1 cellular context compared by ENCODE assay signal in the genomic region with DNA sequence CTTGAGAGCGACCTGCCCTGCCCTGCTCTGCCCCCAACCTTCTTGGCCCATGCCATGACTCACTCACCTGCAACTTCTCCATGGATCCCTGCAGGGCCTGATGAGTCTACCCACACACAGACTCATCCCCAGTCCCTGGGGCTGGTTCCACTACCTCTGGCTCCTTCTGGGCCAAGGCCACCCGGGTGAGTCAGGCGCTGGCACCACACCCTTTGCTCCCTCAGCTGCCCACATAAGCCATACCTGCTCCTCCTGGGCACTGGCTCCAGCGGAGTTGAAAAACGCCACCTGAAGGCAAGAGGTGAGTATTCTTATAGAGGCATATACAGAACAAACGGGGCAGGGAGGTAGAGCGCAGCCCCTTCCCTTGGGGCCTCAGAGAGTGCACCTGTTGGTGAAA.
TF ChIP-seq lines count a peak whose summit lies in the region.

No MANE protein-coding gene starts in this region.

TF ChIP-seq in H1, 55 proteins besides CTCF, POLR2A, EP300 and RAD21:
- TF ChIP-seq SRF (IDR thresholded peaks at IDR 0.05; ENCODE audit: low read depth, low read length): no peak
- TF ChIP-seq KDM5A (IDR thresholded peaks at IDR 0.05; ENCODE audit: low read length): no peak
- no peak for TF ChIP-seq SUZ12 (IDR thresholded peaks at IDR 0.05; ENCODE audit: low read length)
- TF ChIP-seq TBP (IDR thresholded peaks at IDR 0.05; ENCODE audit: low read depth, low read length): no peak
